8 cellular contexts compared by ENCODE assay signal in the genomic region with DNA sequence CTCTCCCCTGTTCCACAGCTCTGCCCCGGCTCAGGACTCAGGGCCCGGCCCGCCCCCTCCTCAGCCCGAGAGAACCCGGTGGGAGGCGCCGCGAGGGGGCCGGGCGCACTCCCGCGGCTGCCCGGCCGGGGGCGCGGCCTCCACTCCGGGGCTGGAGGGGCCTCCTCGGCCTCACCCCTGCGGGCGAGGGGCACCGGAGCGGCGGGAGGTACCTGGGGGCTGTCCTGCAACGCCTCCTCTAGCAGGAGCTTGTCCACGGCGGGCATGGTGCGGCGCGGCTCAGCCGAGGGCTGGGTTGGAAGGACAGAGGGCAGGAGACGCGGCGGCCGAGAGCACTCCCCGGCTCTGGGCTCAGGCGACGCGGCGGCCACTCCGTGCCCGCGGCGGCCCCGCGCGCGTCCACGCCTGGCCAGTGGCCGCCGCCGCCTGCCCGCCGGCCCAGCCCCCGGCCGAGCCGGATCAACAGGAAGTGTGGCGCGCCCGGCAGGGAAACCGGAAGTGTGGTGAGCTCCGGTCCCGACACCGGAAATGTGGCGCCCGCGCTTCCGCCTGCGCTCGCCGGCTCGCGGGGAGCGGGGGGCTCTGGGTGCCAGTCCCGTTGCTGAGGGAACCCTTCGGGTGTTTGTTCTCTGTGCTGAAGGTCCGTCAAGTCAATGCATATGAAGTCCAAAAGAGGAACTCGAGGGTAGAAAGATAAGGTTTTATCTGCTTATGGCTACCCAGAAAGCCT. TPM values are rescaled to one million over a fixed set of nuclear protein-coding genes. Genes with fewer than 3 reads are reported as not detected.
DNase-seq lines count a peak whose midpoint lies in the region; TF ChIP-seq lines count a peak whose summit lies in the region.

A gene with protein sequence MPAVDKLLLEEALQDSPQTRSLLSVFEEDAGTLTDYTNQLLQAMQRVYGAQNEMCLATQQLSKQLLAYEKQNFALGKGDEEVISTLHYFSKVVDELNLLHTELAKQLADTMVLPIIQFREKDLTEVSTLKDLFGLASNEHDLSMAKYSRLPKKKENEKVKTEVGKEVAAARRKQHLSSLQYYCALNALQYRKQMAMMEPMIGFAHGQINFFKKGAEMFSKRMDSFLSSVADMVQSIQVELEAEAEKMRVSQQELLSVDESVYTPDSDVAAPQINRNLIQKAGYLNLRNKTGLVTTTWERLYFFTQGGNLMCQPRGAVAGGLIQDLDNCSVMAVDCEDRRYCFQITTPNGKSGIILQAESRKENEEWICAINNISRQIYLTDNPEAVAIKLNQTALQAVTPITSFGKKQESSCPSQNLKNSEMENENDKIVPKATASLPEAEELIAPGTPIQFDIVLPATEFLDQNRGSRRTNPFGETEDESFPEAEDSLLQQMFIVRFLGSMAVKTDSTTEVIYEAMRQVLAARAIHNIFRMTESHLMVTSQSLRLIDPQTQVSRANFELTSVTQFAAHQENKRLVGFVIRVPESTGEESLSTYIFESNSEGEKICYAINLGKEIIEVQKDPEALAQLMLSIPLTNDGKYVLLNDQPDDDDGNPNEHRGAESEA (minus strand): TSS at position 428 of the 730 bp plus-strand sequence. CDS start 162 bp downstream, at position 266.

- peak; percentile 82 for DNase-seq in ELF-1 (ENCODE audit: low read depth, low spot score)
- DNase-seq in H7, result peak; percentile 95
- peak; percentile 88 for DNase-seq in MM.1S
- DNase-seq in SHP77 treated with DMSO at 0.1 percent for 48 hours (lab: John Stamatoyannopoulos, UW), result peak; percentile 33
- DNase-seq in activated gamma-delta T cell treated with Interleukin-2 at 50 U/mL for 16 hours, result peak; percentile 82
- peak; percentile 89 for DNase-seq in fibroblast of villous mesenchyme (ENCODE audit: low read depth)
- peak; percentile 91 for DNase-seq in stomach

- H3K9me2 ChIP-seq in MM.1S (replicated peaks; ENCODE audit: insufficient read depth, low read length), result no peaks in the 10 kb centered on the region
- no peaks in the 10 kb centered on the region for H3K9me2 ChIP-seq in neural cell (ENCODE audit: insufficient read depth, low read length)

- intact Hi-C loops in stomach (cut with DNase I; ENCODE audit: low total_unique reads), result no loop called here

- H3K27me3 ChIP-seq in H7 (ENCODE audit: control insufficient read depth, insufficient read depth, low read length), result no peaks in the 10 kb centered on the region
- H3K27me3 ChIP-seq in MM.1S (replicated peaks; ENCODE audit: insufficient read depth, low read length), result no peaks in the 10 kb centered on the region
- H3K27me3 ChIP-seq in neural cell (ENCODE audit: insufficient read depth, low read depth, low read length), result no peaks in the 10 kb centered on the region
- no peaks in the 10 kb centered on the region for H3K27me3 ChIP-seq in stomach

- WGBS in stomach, 5 donors, result 0 to 1% (median 0%) methylated on average over 17 to 77 of the region's 77 CpGs

- peaks cover 20% of the 10 kb centered on the region for H3K4me1 ChIP-seq in MM.1S (ENCODE audit: low read length)
- H3K4me1 ChIP-seq in stomach, result peaks cover 17 to 54% (median 48%) of the 10 kb centered on the region in 4 donors

- H3F3A ChIP-seq in MM.1S (ENCODE audit: insufficient read depth, low read length) (peaks cover 4% of the 10 kb centered on the region; the same call in 1 of the 2 replicates), neural cell (ENCODE audit: insufficient read depth, low read length, poor library complexity, severe bottlenecking) (no peaks in the 10 kb centered on the region)

- TF ChIP-seq POLR2A in stomach (IDR thresholded peaks at IDR 0.05), result peak in 1 of 4 donors; percentile 25

- H3K9me3 ChIP-seq in MM.1S (replicated peaks; ENCODE audit: insufficient read depth, low read length) (no peaks in the 10 kb centered on the region), neural cell (ENCODE audit: low read length) (no peaks in the 10 kb centered on the region), stomach (no peaks in the 10 kb centered on the region)

- H3K36me3 ChIP-seq in H7 (replicated peaks; ENCODE audit: control insufficient read depth, insufficient read depth, low read length) (no peaks in the 10 kb centered on the region), MM.1S (replicated peaks; ENCODE audit: insufficient read depth, low read length) (no peaks in the 10 kb centered on the region), neural cell (ENCODE audit: insufficient read depth, low read length) (peaks cover 8% of the 10 kb centered on the region), stomach (peaks cover 0 to 5% (median 0%) of the 10 kb centered on the region in 4 donors)

- H3K4me2 ChIP-seq in MM.1S (ENCODE audit: low read depth, low read length) (peak within 1 kb of the TSS; percentile 95), neural cell (ENCODE audit: low read length) (peak within 1 kb of the TSS; percentile 86)

- H2AFZ ChIP-seq in MM.1S (ENCODE audit: low read length), result peak within 1 kb of the TSS; percentile 91
- peak within 1 kb of the TSS; percentile 99 for H2AFZ ChIP-seq in neural cell (ENCODE audit: low read depth, low read length)

- H3K4me3 ChIP-seq in H7 (ENCODE audit: insufficient read depth, low read depth, low read length) (peak within 1 kb of the TSS; percentile 82), MM.1S (ENCODE audit: low read length) (peak within 1 kb of the TSS; percentile 78), fibroblast of villous mesenchyme (ENCODE audit: low read depth, low read length) (peak within 1 kb of the TSS; percentile 71), neural cell (ENCODE audit: low read length) (peak within 1 kb of the TSS; percentile 81), stomach (peak within 1 kb of the TSS; percentile 76 to 95 (median 90))

- peak; percentile 40 for TF ChIP-seq RAD21 in neural cell (conservative IDR thresholded peaks at IDR 0.05)

- H3K79me2 ChIP-seq in MM.1S (ENCODE audit: low read length), result peaks cover 49% of the 10 kb centered on the region
- H3K79me2 ChIP-seq in neural cell (replicated peaks; ENCODE audit: insufficient read depth, low read length), result peaks cover 42% of the 10 kb centered on the region

- TF ChIP-seq EP300 in neural cell (conservative IDR thresholded peaks at IDR 0.05; ENCODE audit: poor library complexity, severe bottlenecking), result peak; percentile 28
- TF ChIP-seq EP300 in stomach (IDR thresholded peaks at IDR 0.05), result no peak

- no peaks in the 10 kb centered on the region for H4K20me1 ChIP-seq in MM.1S (ENCODE audit: insufficient read depth, low read length)
- H4K20me1 ChIP-seq in neural cell (ENCODE audit: insufficient read depth), result no peaks in the 10 kb centered on the region

- H3K27ac ChIP-seq in MM.1S (ENCODE audit: low read length) (peak within 1 kb of the TSS; percentile 43; the same call in 1 of the 2 replicates), neural cell (ENCODE audit: low read length) (peak within 1 kb of the TSS; percentile 71), stomach (peak within 1 kb of the TSS; percentile 93 to 100 (median 97))

- peak; percentile 31; the same call in 1 of the 2 replicates for TF ChIP-seq CTCF in MM.1S (IDR thresholded peaks at IDR 0.05; ENCODE audit: low read length)
- peak; percentile 27 for TF ChIP-seq CTCF in fibroblast of villous mesenchyme (IDR thresholded peaks at IDR 0.05; ENCODE audit: insufficient read depth, low read depth, low read length)
- peak; percentile 71 for TF ChIP-seq CTCF in neural cell (IDR thresholded peaks at IDR 0.05; ENCODE audit: poor library complexity, severe bottlenecking)
- peak in 4 of 7 experiments; percentile 9 to 58 (median 26) for TF ChIP-seq CTCF in stomach (IDR thresholded peaks at IDR 0.05)

- H3K9ac ChIP-seq in MM.1S (ENCODE audit: low read length), result peak within 1 kb of the TSS; percentile 74
- H3K9ac ChIP-seq in neural cell (ENCODE audit: low read length), result peak within 1 kb of the TSS; percentile 76

TF ChIP-seq in neural cell, 6 proteins besides CTCF, POLR2A, EP300 and RAD21:
- peak; percentile 91 for TF ChIP-seq POLR2AphosphoS5 (IDR thresholded peaks at IDR 0.05)
- TF ChIP-seq TAF1 (IDR thresholded peaks at IDR 0.05; ENCODE audit: low read depth), result peak; percentile 24
- TF ChIP-seq, protein P1, sequence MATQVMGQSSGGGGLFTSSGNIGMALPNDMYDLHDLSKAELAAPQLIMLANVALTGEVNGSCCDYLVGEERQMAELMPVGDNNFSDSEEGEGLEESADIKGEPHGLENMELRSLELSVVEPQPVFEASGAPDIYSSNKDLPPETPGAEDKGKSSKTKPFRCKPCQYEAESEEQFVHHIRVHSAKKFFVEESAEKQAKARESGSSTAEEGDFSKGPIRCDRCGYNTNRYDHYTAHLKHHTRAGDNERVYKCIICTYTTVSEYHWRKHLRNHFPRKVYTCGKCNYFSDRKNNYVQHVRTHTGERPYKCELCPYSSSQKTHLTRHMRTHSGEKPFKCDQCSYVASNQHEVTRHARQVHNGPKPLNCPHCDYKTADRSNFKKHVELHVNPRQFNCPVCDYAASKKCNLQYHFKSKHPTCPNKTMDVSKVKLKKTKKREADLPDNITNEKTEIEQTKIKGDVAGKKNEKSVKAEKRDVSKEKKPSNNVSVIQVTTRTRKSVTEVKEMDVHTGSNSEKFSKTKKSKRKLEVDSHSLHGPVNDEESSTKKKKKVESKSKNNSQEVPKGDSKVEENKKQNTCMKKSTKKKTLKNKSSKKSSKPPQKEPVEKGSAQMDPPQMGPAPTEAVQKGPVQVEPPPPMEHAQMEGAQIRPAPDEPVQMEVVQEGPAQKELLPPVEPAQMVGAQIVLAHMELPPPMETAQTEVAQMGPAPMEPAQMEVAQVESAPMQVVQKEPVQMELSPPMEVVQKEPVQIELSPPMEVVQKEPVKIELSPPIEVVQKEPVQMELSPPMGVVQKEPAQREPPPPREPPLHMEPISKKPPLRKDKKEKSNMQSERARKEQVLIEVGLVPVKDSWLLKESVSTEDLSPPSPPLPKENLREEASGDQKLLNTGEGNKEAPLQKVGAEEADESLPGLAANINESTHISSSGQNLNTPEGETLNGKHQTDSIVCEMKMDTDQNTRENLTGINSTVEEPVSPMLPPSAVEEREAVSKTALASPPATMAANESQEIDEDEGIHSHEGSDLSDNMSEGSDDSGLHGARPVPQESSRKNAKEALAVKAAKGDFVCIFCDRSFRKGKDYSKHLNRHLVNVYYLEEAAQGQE (IDR thresholded peaks at IDR 0.05; ENCODE audit: borderline replicate concordance), result peak; percentile 69
- TF ChIP-seq MXI1 (conservative IDR thresholded peaks at IDR 0.05; ENCODE audit: poor library complexity, severe bottlenecking), result peak; percentile 80
- TF ChIP-seq SMC3 (conservative IDR thresholded peaks at IDR 0.05; ENCODE audit: poor library complexity), result peak; percentile 61
- no peak for TF ChIP-seq EZH2 (IDR thresholded peaks at IDR 0.05; ENCODE audit: borderline replicate concordance, insufficient read depth, low read length, poor library complexity, severe bottlenecking)

RNA-seq across cellular contexts. Expression of the gene that starts here (rescaled TPM):
- total RNA-seq in H7 (2014; rRNA removed; shearing (Covaris generic)), result 12.8 and 22.2 TPM in 2 replicates
- total RNA-seq in fibroblast of villous mesenchyme, result 40.9 and 60.9 TPM in 2 replicates
- 47.0 and 58.4 TPM in 2 replicates for polyA plus RNA-seq in neural cell
- polyA minus RNA-seq in neural cell, result 49.3 and 53.1 TPM in 2 replicates
- 100 to 1,000 TPM in 1 of 5 donors, 10 to 100 TPM in 4; 43.4 to 407 (median 69.0) TPM for total RNA-seq in stomach
- polyA plus RNA-seq in stomach, result 10 to 100 TPM; 15.9 to 39.0 (median 16.9) TPM

Comparison
In these comparisons a context has a peak if more than half of its experiments do, and no peak if none do; other contexts are left out.
1. Peak in every context shown above with its lines: DNase-seq, H3K4me3 ChIP-seq and H3K27ac ChIP-seq.
2. DNase-seq: peak in every context shown above with its lines; median percentile 95 in H7; 91 in stomach; 89 in fibroblast of villous mesenchyme; 88 in MM.1S; 82 in ELF-1; 82 in activated gamma-delta T cell treated with Interleukin-2 at 50 U/mL for 16 hours; 33 in SHP77 treated with DMSO at 0.1 percent for 48 hours.
3. H3K27ac ChIP-seq: peak in every context shown above with its lines; median percentile 97 in stomach; 71 in neural cell; 43 in MM.1S.